ENCODE assay signal across 18 cellular contexts in the genomic region with DNA sequence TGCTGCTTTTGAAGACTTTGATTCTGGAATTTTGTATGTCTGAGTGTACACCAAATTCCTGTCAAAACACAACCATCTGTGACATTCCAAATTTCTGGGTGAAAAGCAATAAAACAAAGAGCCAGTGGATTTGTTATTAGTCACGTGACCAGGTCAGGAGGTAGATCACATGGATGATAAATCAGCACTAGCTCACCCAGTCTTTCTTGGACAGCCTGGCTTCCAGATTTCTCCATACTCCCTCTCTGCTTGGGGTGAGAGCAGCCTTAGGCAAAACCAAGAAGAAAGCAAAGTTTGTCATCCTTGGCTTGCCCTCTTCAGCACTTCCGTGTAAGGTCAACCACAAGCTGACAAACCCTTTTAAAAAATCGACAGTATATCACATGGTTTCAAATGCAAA.
DNase-seq lines count a peak whose midpoint lies in the region; ATAC-seq and TF ChIP-seq lines count a peak whose summit lies in the region.
"Had no signal": no experiment of that assay in that cellular context is flagged by ENCODE, and none has a peak within 500 bp of the region (broad histone marks: within the 10 kb centered on the region; RNA-seq: fewer than 3 reads in every experiment).

No MANE protein-coding gene starts in this region.

- no peak overlapping the region for H3K27ac Mint-ChIP-seq in activated CD4-positive, alpha-beta T cell treated with anti-CD3 and anti-CD28 coated beads for 36 hours
- H3K27ac Mint-ChIP-seq: activated B cell treated with CpG ODN at 0.5 μM for 24 hours; dendritic cell treated with granulocyte-macrophage colony-stimulating factor and Interleukin-4, amounts not matched to agents 40 ng/mL and 50 ng/mL, for 4 days had no signal

- H3F3A ChIP-seq in PC-3 (ENCODE audit: low read length, unreplicated experiment) = no peaks in the 10 kb centered on the region

- BruUV-seq in PC-3 (replicated peaks; lab: Mats Ljungman, UMichigan) = no TSS peak

- CTCF ChIA-PET in PC-3 (lab: Charles Lee) = no interaction called here
- CTCF ChIA-PET in activated CD4-positive, alpha-beta T cell treated with anti-CD3 and anti-CD28 coated beads for 36 hours (lab: Charles Lee) = no interaction called here

- peaks cover 26% of the 10 kb centered on the region for H3K4me1 ChIP-seq in PC-3 (ENCODE audit: insufficient read depth, low read length)
- H3K4me1 ChIP-seq: esophagus muscularis mucosa, stomach had no signal

- ATAC-seq in PC-3 = peak; percentile 82
- peak; percentile 80 for ATAC-seq in esophagus mucosa
- ATAC-seq in GM19467 (IDR thresholded peaks at IDR 0.05; ENCODE audit: unreplicated experiment) = no peak
- no peak for ATAC-seq in activated CD4-positive, alpha-beta T cell treated with anti-CD3 and anti-CD28 coated beads for 36 hours
- ATAC-seq: left lobe of liver had no signal

- H4K20me1 ChIP-seq in PC-3 (ENCODE audit: low read length) = no peaks in the 10 kb centered on the region

- no peaks in the 10 kb centered on the region for H3K36me3 ChIP-seq in PC-3 (ENCODE audit: low read depth, low read length)
- H3K36me3 ChIP-seq: esophagus muscularis mucosa, stomach had no signal

- H3K4me3 ChIP-seq in PC-3 (ENCODE audit: low read length) = no peak overlapping the region
- H3K4me3 ChIP-seq: esophagus muscularis mucosa, stomach had no signal

- no peaks in the 10 kb centered on the region for H3K9me3 ChIP-seq in PC-3 (ENCODE audit: low read length)

- intact Hi-C loops in PC-3 (cut with micrococcal nuclease) = no loop called here
- intact Hi-C loops in activated CD4-positive, alpha-beta T cell treated with anti-CD3 and anti-CD28 coated beads for 36 hours (cut with DNase I, micrococcal nuclease) = no loop called here

- H3K27ac ChIP-seq in PC-3 (ENCODE audit: low read length) = peak overlapping the region; percentile 70
- H3K27ac ChIP-seq: esophagus muscularis mucosa, RWPE1, stomach had no signal

- H3K4me1 Mint-ChIP-seq in activated CD4-positive, alpha-beta T cell treated with anti-CD3 and anti-CD28 coated beads for 36 hours = no peaks in the 10 kb centered on the region
- H3K4me1 Mint-ChIP-seq: activated B cell treated with CpG ODN at 0.5 μM for 24 hours had no signal

- no peak overlapping the region for H3K9ac ChIP-seq in PC-3 (ENCODE audit: low read length)

- H3K9me2 ChIP-seq in PC-3 (replicated peaks; ENCODE audit: low read length) = no peaks in the 10 kb centered on the region

- no peaks in the 10 kb centered on the region for H3K79me2 ChIP-seq in PC-3 (ENCODE audit: low read length)

- H3K4me3 Mint-ChIP-seq in activated CD4-positive, alpha-beta T cell treated with anti-CD3 and anti-CD28 coated beads for 36 hours = no peak overlapping the region
- H3K4me3 Mint-ChIP-seq: activated B cell treated with CpG ODN at 0.5 μM for 24 hours; dendritic cell treated with granulocyte-macrophage colony-stimulating factor and Interleukin-4, amounts not matched to agents 40 ng/mL and 50 ng/mL, for 4 days had no signal

- DNase-seq in EH (ENCODE audit: low read depth) (peak; percentile 79), PC-3 (peak; percentile 82), renal cortical epithelial cell (ENCODE audit: low read depth) (peak; percentile 45), AML-193 (lab: John Stamatoyannopoulos, UW) (no peak)
- DNase-seq in activated CD4-positive, alpha-beta T cell treated with anti-CD3 and anti-CD28 coated beads for 36 hours = no peak
- DNase-seq: activated B cell treated with CpG ODN at 0.5 μM for 24 hours, activated gamma-delta T cell treated with Interleukin-2 at 50 U/mL for 16 hours, anterior cingulate cortex, H7, NCI-H748 treated with DMSO at 0.1 percent for 48 hours, posterior cingulate gyrus, stomach had no signal

- TF ChIP-seq CTCF in PC-3 (conservative IDR thresholded peaks at IDR 0.05; ENCODE audit: low read depth, low read length) = no peak

- peak overlapping the region; percentile 49 for H3K4me2 ChIP-seq in PC-3 (ENCODE audit: low read length)

- no peaks in the 10 kb centered on the region for H3K9me3 Mint-ChIP-seq in activated CD4-positive, alpha-beta T cell treated with anti-CD3 and anti-CD28 coated beads for 36 hours (ENCODE audit: low read depth)
- H3K9me3 Mint-ChIP-seq: dendritic cell treated with granulocyte-macrophage colony-stimulating factor and Interleukin-4, amounts not matched to agents 40 ng/mL and 50 ng/mL, for 4 days had no signal

- no peaks in the 10 kb centered on the region for H3K27me3 ChIP-seq in PC-3 (ENCODE audit: low read length)
- H3K27me3 ChIP-seq: esophagus muscularis mucosa, stomach had no signal

- POLR2A ChIA-PET in PC-3 (lab: Charles Lee; ENCODE audit: unreplicated experiment) = no interaction called here
- POLR2A ChIA-PET in activated CD4-positive, alpha-beta T cell treated with anti-CD3 and anti-CD28 coated beads for 36 hours (lab: Charles Lee) = no interaction called here

- H3K36me3 Mint-ChIP-seq in activated CD4-positive, alpha-beta T cell treated with anti-CD3 and anti-CD28 coated beads for 36 hours (ENCODE audit: low read depth) = no peaks in the 10 kb centered on the region

- H2AFZ ChIP-seq in PC-3 (ENCODE audit: low read length) = no peak overlapping the region

- no peaks in the 10 kb centered on the region for H3K27me3 Mint-ChIP-seq in activated CD4-positive, alpha-beta T cell treated with anti-CD3 and anti-CD28 coated beads for 36 hours
- H3K27me3 Mint-ChIP-seq: dendritic cell treated with granulocyte-macrophage colony-stimulating factor and Interleukin-4, amounts not matched to agents 40 ng/mL and 50 ng/mL, for 4 days had no signal

Comparison
In these comparisons a context has a peak if more than half of its experiments do, and no peak if none do; other contexts are left out.
1. DNase-seq: peak in EH (single experiment), PC-3 (single experiment) and renal cortical epithelial cell (single experiment); none in activated CD4-positive, alpha-beta T cell treated with anti-CD3 and anti-CD28 coated beads for 36 hours (single experiment) and AML-193 (0 of 2).
2. ATAC-seq: peak in PC-3 (single experiment) and esophagus mucosa (single experiment); none in GM19467 (single experiment) and activated CD4-positive, alpha-beta T cell treated with anti-CD3 and anti-CD28 coated beads for 36 hours (single experiment).